Comparison of ENCODE assay signal across 22 cellular contexts in genomic region chr12:6817662-6818157, GRCh38. TPM values are rescaled to one million over a fixed set of nuclear protein-coding genes. Genes with fewer than 3 reads are reported as not detected.
A peak's percentile ranks its signal among the peaks of the same experiment; 100 is the strongest.
DNase-seq lines count a peak whose midpoint lies in the region; ATAC-seq, FAIRE-seq and TF ChIP-seq lines count a peak whose summit lies in the region.
"Had no signal": no experiment of that assay in that cellular context is flagged by ENCODE, and none has a peak within 500 bp of the region (broad histone marks: within the 10 kb centered on the region; RNA-seq: fewer than 3 reads in every experiment).

No MANE protein-coding gene starts in this region.

- peaks cover 7 to 34% of the 10 kb centered on the region in 2 experiments; a peak in 4 of 5 replicates for H3K27me3 ChIP-seq in HepG2 (ENCODE audit: control insufficient read depth in 1 of 2, insufficient read depth in 2 of 2, low read length in 2 of 2)
- no peaks in the 10 kb centered on the region for H3K27me3 ChIP-seq in right lobe of liver
- H3K27me3 ChIP-seq in mesenchymal stem cell (ENCODE audit: control insufficient read depth in 1 of 2, insufficient read depth in 1 of 2, low read length in 2 of 2), result peaks cover 41 to 77% of the 10 kb centered on the region in 2 experiments

- peak overlapping the region; percentile 37 for H4K91ac ChIP-seq in mesenchymal stem cell (ENCODE audit: low read length)

- intact Hi-C loops in HepG2 (cut with micrococcal nuclease; ENCODE audit: unreplicated experiment), result no loop called here
- intact Hi-C loops in right lobe of liver (cut with DNase I), result no loop called here
- intact Hi-C loops in activated T-helper 1 cell treated with anti-CD3 and anti-CD28 coated beads, Interleukin-12 subunit alpha, Interleukin-12 subunit beta, Interleukin-2, Interleukin-4 antibody, amounts not matched to agents 30 ng/mL and 10 ng/mL and 1 ng/mL, durations not matched to agents 14 hours and 24 hours and 36 hours (cut with micrococcal nuclease), result no loop called here

- in situ Hi-C loops in HepG2 (cut with HindIII; ENCODE audit: extremely low pct_ligation_motif_present, low pct_unique_long_range_greater_than_20kb), result no loop called here

- 93% methylated on average over 20 of the region's 20 CpGs for WGBS in HepG2 (ENCODE audit: low lambda C conversion rate)
- WGBS in right lobe of liver (ENCODE audit: insufficient coverage, low coverage, low lambda C conversion rate, missing lambda C conversion rate), result 83% methylated on average over 20 of the region's 20 CpGs
- WGBS in mesenchymal stem cell, result 89% methylated on average over 20 of the region's 20 CpGs

- H3K36me3 ChIP-seq in HepG2 (replicated peaks in 1 of 2; ENCODE audit: control insufficient read depth in 1 of 2, insufficient read depth in 2 of 2, low read length in 2 of 2) (no peaks in the 10 kb centered on the region), right lobe of liver (no peaks in the 10 kb centered on the region), mesenchymal stem cell (ENCODE audit: control insufficient read depth in 1 of 2, insufficient read depth in 2 of 2, low read depth in 1 of 2, low read length in 2 of 2) (no peaks in the 10 kb centered on the region)
- H3K36me3 ChIP-seq: SJCRH30 had no signal

- H3K79me2 ChIP-seq in HepG2 (ENCODE audit: insufficient read depth, low read length), result no peaks in the 10 kb centered on the region

- no peaks in the 10 kb centered on the region for H4K20me1 ChIP-seq in HepG2 (ENCODE audit: insufficient read depth, low read length)

- H3K4me3 ChIP-seq in HepG2 (replicated peaks in 1 of 3; ENCODE audit: insufficient read depth in 1 of 3, low read depth in 2 of 3, low read length in 3 of 3) (no peak overlapping the region), right lobe of liver (no peak overlapping the region), mesenchymal stem cell (ENCODE audit: insufficient read depth in 1 of 2, low read depth in 1 of 2, low read length in 2 of 2) (peak overlapping the region in 1 of 2 experiments; percentile 35)
- H3K4me3 ChIP-seq: SJCRH30 had no signal

- TF ChIP-seq EP300 in HepG2 (IDR thresholded peaks at IDR 0.05; ENCODE audit: low read depth in 2 of 2, low read length in 2 of 2), result no peak
- TF ChIP-seq EP300 in HepG2 (CRISPR knock-in tag; IDR thresholded peaks at IDR 0.05; ENCODE audit: borderline replicate concordance), result no peak

- H3K36me3 Mint-ChIP-seq in activated T-helper 1 cell treated with anti-CD3 and anti-CD28 coated beads, Interleukin-12 subunit alpha, Interleukin-12 subunit beta, Interleukin-2, Interleukin-4 antibody, amounts not matched to agents 30 ng/mL and 10 ng/mL and 1 ng/mL, durations not matched to agents 14 hours and 24 hours and 36 hours (ENCODE audit: low read depth), result peaks cover 58% of the 10 kb centered on the region

- H3K27me3 Mint-ChIP-seq in activated T-helper 1 cell treated with anti-CD3 and anti-CD28 coated beads, Interleukin-12 subunit alpha, Interleukin-12 subunit beta, Interleukin-2, Interleukin-4 antibody, amounts not matched to agents 30 ng/mL and 10 ng/mL and 1 ng/mL, durations not matched to agents 14 hours and 24 hours and 36 hours (ENCODE audit: insufficient read depth), result peaks cover 6% of the 10 kb centered on the region

- no peak overlapping the region for H2BK5ac ChIP-seq in mesenchymal stem cell (ENCODE audit: low read depth, low read length, poor library complexity, severe bottlenecking)

- H2BK12ac ChIP-seq in mesenchymal stem cell (ENCODE audit: low read length in 2 of 2), result no peak overlapping the region

- no peak for FAIRE-seq in HepG2 (lab: Jason Lieb, UNC)

- no peaks in the 10 kb centered on the region for H3K9me3 ChIP-seq in HepG2 (ENCODE audit: low read length)
- H3K9me3 ChIP-seq in right lobe of liver, result no peaks in the 10 kb centered on the region
- H3K9me3 ChIP-seq in mesenchymal stem cell (ENCODE audit: control insufficient read depth, low read length), result no peaks in the 10 kb centered on the region
- H3K9me3 ChIP-seq: SJCRH30 had no signal

- H3K18ac ChIP-seq in mesenchymal stem cell (ENCODE audit: low read depth in 1 of 2, low read length in 2 of 2), result no peak overlapping the region

- no peak overlapping the region for H3K4me3 Mint-ChIP-seq in activated T-helper 1 cell treated with anti-CD3 and anti-CD28 coated beads, Interleukin-12 subunit alpha, Interleukin-12 subunit beta, Interleukin-2, Interleukin-4 antibody, amounts not matched to agents 30 ng/mL and 10 ng/mL and 1 ng/mL, durations not matched to agents 14 hours and 24 hours and 36 hours
- H3K4me3 Mint-ChIP-seq: CD14-positive monocyte had no signal

- TF ChIP-seq RAD21 in HepG2 (CRISPR knock-in tag; IDR thresholded peaks at IDR 0.05), result no peak

- H4K8ac ChIP-seq in mesenchymal stem cell (ENCODE audit: low read length), result no peak overlapping the region

- no peak overlapping the region for H3K9ac ChIP-seq in HepG2 (ENCODE audit: insufficient read depth, low read depth, low read length)
- no peak overlapping the region for H3K9ac ChIP-seq in mesenchymal stem cell (ENCODE audit: low read length)

- ATAC-seq in HepG2, result no peak
- ATAC-seq in right lobe of liver, result no peak
- no peak for ATAC-seq in GM18907 (IDR thresholded peaks at IDR 0.05; ENCODE audit: unreplicated experiment)

- no peak overlapping the region for H3K14ac ChIP-seq in mesenchymal stem cell (ENCODE audit: low read length in 2 of 2)

- no peak overlapping the region for H2BK120ac ChIP-seq in mesenchymal stem cell (ENCODE audit: low read depth, low read length)

- H3K27ac ChIP-seq in HepG2 (ENCODE audit: extremely low read length, insufficient read depth, low read length), result no peak overlapping the region
- H3K27ac ChIP-seq in right lobe of liver, result no peak overlapping the region
- no peak overlapping the region for H3K27ac ChIP-seq in mesenchymal stem cell (ENCODE audit: low read length, poor library complexity, severe bottlenecking)
- H3K27ac ChIP-seq: RWPE1, SJCRH30 had no signal

- CTCF ChIA-PET in HepG2 (lab: Yijun Ruan, JAX; ENCODE audit: low intra/inter-chr PET ratio, low total read pairs), result no interaction called here

- no peaks in the 10 kb centered on the region for H3K9me3 Mint-ChIP-seq in activated T-helper 1 cell treated with anti-CD3 and anti-CD28 coated beads, Interleukin-12 subunit alpha, Interleukin-12 subunit beta, Interleukin-2, Interleukin-4 antibody, amounts not matched to agents 30 ng/mL and 10 ng/mL and 1 ng/mL, durations not matched to agents 14 hours and 24 hours and 36 hours

- H3K27ac Mint-ChIP-seq in activated T-helper 1 cell treated with anti-CD3 and anti-CD28 coated beads, Interleukin-12 subunit alpha, Interleukin-12 subunit beta, Interleukin-2, Interleukin-4 antibody, amounts not matched to agents 30 ng/mL and 10 ng/mL and 1 ng/mL, durations not matched to agents 14 hours and 24 hours and 36 hours, result peak overlapping the region; percentile 45
- H3K27ac Mint-ChIP-seq: CD14-positive monocyte had no signal

- H2BK15ac ChIP-seq in mesenchymal stem cell (ENCODE audit: low read depth, poor library complexity, severe bottlenecking), result no peak overlapping the region

- no peak overlapping the region for H2AK5ac ChIP-seq in mesenchymal stem cell (ENCODE audit: low read length, severe bottlenecking)

- H2AFZ ChIP-seq in HepG2 (ENCODE audit: low read length), result no peak overlapping the region
- no peak overlapping the region for H2AFZ ChIP-seq in mesenchymal stem cell (ENCODE audit: low read depth, low read length)

- POLR2A ChIA-PET in HepG2 (lab: Yijun Ruan, JAX), result no interaction called here

- TF ChIP-seq CTCF in HepG2 (CRISPR knock-in tag; IDR thresholded peaks at IDR 0.05) (no peak), right lobe of liver (IDR thresholded peaks at IDR 0.05) (no peak)

- no peak overlapping the region for H3K23ac ChIP-seq in mesenchymal stem cell (ENCODE audit: low read length in 2 of 2)

- peaks cover 12% of the 10 kb centered on the region for H3K4me1 Mint-ChIP-seq in activated T-helper 1 cell treated with anti-CD3 and anti-CD28 coated beads, Interleukin-12 subunit alpha, Interleukin-12 subunit beta, Interleukin-2, Interleukin-4 antibody, amounts not matched to agents 30 ng/mL and 10 ng/mL and 1 ng/mL, durations not matched to agents 14 hours and 24 hours and 36 hours (ENCODE audit: low read depth)

- no peaks in the 10 kb centered on the region for H3K79me1 ChIP-seq in mesenchymal stem cell (replicated peaks; ENCODE audit: low read length, poor library complexity, severe bottlenecking)

- H3K4me1 ChIP-seq in HepG2 (ENCODE audit: insufficient read depth, low read length) (peaks cover 42% of the 10 kb centered on the region), right lobe of liver (peaks cover 0 to 5% (median 0%) of the 10 kb centered on the region in 4 donors), mesenchymal stem cell (ENCODE audit: control insufficient read depth, insufficient read depth, low read depth, low read length) (peaks cover 28% of the 10 kb centered on the region)

- H3K4ac ChIP-seq in mesenchymal stem cell (ENCODE audit: low read depth in 1 of 2, low read length in 2 of 2), result no peak overlapping the region

- no peak for DNase-seq in HepG2 (ENCODE audit: low spot score)
- no peak for DNase-seq in right lobe of liver
- DNase-seq in activated T-helper 1 cell treated with anti-CD3 and anti-CD28 coated beads, Interleukin-12 subunit alpha, Interleukin-12 subunit beta, Interleukin-2, Interleukin-4 antibody, amounts not matched to agents 30 ng/mL and 10 ng/mL and 1 ng/mL, durations not matched to agents 14 hours and 24 hours and 36 hours (ENCODE audit: low spot score), result no peak
- DNase-seq in mesenchymal stem cell, result no peak
- DNase-seq in nucleus accumbens (lab: John Stamatoyannopoulos, UW), result no peak
- no peak for DNase-seq in hypothalamus (lab: John Stamatoyannopoulos, UW)
- DNase-seq in NK-92 treated with Interleukin-12 subunit alpha and Interleukin-12 subunit beta, amount 100 ng/mL, for 24 hours (lab: John Stamatoyannopoulos, UW), result no peak
- DNase-seq: Calu3, DMS79, HCEC 1CT, NCI-H1048, NCI-H146, NCI-H2107, NCI-H226, NCI-H69, SJCRH30 had no signal

- TF ChIP-seq POLR2A in HepG2 (IDR thresholded peaks at IDR 0.05; ENCODE audit: insufficient read depth in 1 of 2, low read depth in 2 of 2, low read length in 2 of 2) (peak; percentile 50 to 54; a peak in 2 of 4 replicates), right lobe of liver (IDR thresholded peaks at IDR 0.05) (no peak)

- H3K4me2 ChIP-seq in HepG2 (ENCODE audit: low read depth, low read length), result no peak overlapping the region
- H3K4me2 ChIP-seq in mesenchymal stem cell (ENCODE audit: low read length, poor library complexity, severe bottlenecking), result no peak overlapping the region

- no TSS peak for BruUV-seq in HepG2 (replicated peaks; lab: Mats Ljungman, UMichigan)

RNA-seq across cellular contexts. Expression of gene GPR162, which starts 3.9 kb away (rescaled TPM):
- total RNA-seq in HepG2 (2016; rRNA removed; fragmentation: Illumina TruSeq; extraction: Trizol), result not detected in 2 replicates
- total RNA-seq in HepG2 (2016; cell fraction: cytosol; rRNA removed; fragmentation: Illumina TruSeq; extraction: Trizol; ENCODE audit: low read depth), result not detected in 2 replicates
- total RNA-seq in HepG2 (2016; cell fraction: insoluble cytoplasmic fraction; rRNA removed; fragmentation: Illumina TruSeq; extraction: Trizol), result not detected in 2 replicates
- total RNA-seq in HepG2 (2016; cell fraction: membrane; rRNA removed; fragmentation: Illumina TruSeq; extraction: Trizol), result not detected in 2 replicates
- total RNA-seq in HepG2 (2016; cell fraction: nucleus; rRNA removed; fragmentation: Illumina TruSeq; extraction: Trizol), result not detected in 2 replicates
- polyA plus RNA-seq in HepG2 (2011; rRNA removed), result 0.08 and 0.10 TPM in 2 replicates
- polyA plus RNA-seq in HepG2 (2011; cell fraction: cytosol; rRNA removed), result 0.05 and 0.08 TPM in 2 replicates
- polyA plus RNA-seq in HepG2 (2011; cell fraction: nucleus; rRNA removed), result 0.34 and 0.66 TPM in 2 replicates
- 0.51 and 0.78 TPM in 2 replicates for polyA plus RNA-seq in HepG2 (2012)
- polyA plus RNA-seq in HepG2 (2016; cell fraction: cytosol; fragmentation: Illumina TruSeq; extraction: Trizol; ENCODE audit: low read depth), result not detected in 2 replicates
- not detected in 2 replicates for polyA plus RNA-seq in HepG2 (2016; cell fraction: insoluble cytoplasmic fraction; fragmentation: Illumina TruSeq; extraction: Trizol; ENCODE audit: low read depth)
- not detected in 2 replicates for polyA plus RNA-seq in HepG2 (2016; cell fraction: membrane; fragmentation: Illumina TruSeq; extraction: Trizol; ENCODE audit: low read depth)
- not detected in 2 replicates for polyA plus RNA-seq in HepG2 (2016; cell fraction: nucleus; fragmentation: Illumina TruSeq; extraction: Trizol; ENCODE audit: insufficient read depth, low read depth)
- not detected in 2 replicates for polyA minus RNA-seq in HepG2 (2011; rRNA and poly(A)+ RNA removed; ENCODE audit: low replicate concordance)
- polyA minus RNA-seq in HepG2 (2011; cell fraction: cytosol; rRNA and poly(A)+ RNA removed), result not detected in 2 replicates
- polyA minus RNA-seq in HepG2 (2011; cell fraction: nucleus; rRNA and poly(A)+ RNA removed), result not detected in 2 replicates
- 1 to 10 TPM in 4 of 6 experiments, under 1 TPM in 2; 0.37 to 3.1 (median 2.1) TPM for total RNA-seq in right lobe of liver
- total RNA-seq in activated T-helper 1 cell treated with anti-CD3 and anti-CD28 coated beads, Interleukin-12 subunit alpha, Interleukin-12 subunit beta, Interleukin-2, Interleukin-4 antibody, amounts not matched to agents 30 ng/mL and 10 ng/mL and 1 ng/mL, durations not matched to agents 14 hours and 24 hours and 36 hours, result 0.29 and 0.32 TPM in 2 replicates
- polyA plus RNA-seq in mesenchymal stem cell (2013, experiment 1 of 2), result 7.7 TPM
- polyA plus RNA-seq in mesenchymal stem cell (2013, experiment 2 of 2), result 7.3 TPM
- total RNA-seq: Calu3, HT-29 had no signal

RNA-seq across cellular contexts. Expression of gene P3H3, which starts 10.5 kb away (rescaled TPM):
- total RNA-seq in HepG2 (2016; rRNA removed; fragmentation: Illumina TruSeq; extraction: Trizol), result 7.9 and 20.5 TPM in 2 replicates
- 14.4 and 19.9 TPM in 2 replicates for total RNA-seq in HepG2 (2016; cell fraction: cytosol; rRNA removed; fragmentation: Illumina TruSeq; extraction: Trizol; ENCODE audit: low read depth)
- total RNA-seq in HepG2 (2016; cell fraction: insoluble cytoplasmic fraction; rRNA removed; fragmentation: Illumina TruSeq; extraction: Trizol), result 6.3 and 20.7 TPM in 2 replicates
- 5.4 and 5.7 TPM in 2 replicates for total RNA-seq in HepG2 (2016; cell fraction: membrane; rRNA removed; fragmentation: Illumina TruSeq; extraction: Trizol)
- 23.7 and 28.0 TPM in 2 replicates for total RNA-seq in HepG2 (2016; cell fraction: nucleus; rRNA removed; fragmentation: Illumina TruSeq; extraction: Trizol)
- polyA plus RNA-seq in HepG2 (2011; rRNA removed), result 20.1 and 21.1 TPM in 2 replicates
- 12.3 and 21.8 TPM in 2 replicates for polyA plus RNA-seq in HepG2 (2011; cell fraction: cytosol; rRNA removed)
- 72.0 and 79.4 TPM in 2 replicates for polyA plus RNA-seq in HepG2 (2011; cell fraction: nucleus; rRNA removed)
- polyA plus RNA-seq in HepG2 (2012), result 20.2 and 27.2 TPM in 2 replicates
- polyA plus RNA-seq in HepG2 (2016; cell fraction: cytosol; fragmentation: Illumina TruSeq; extraction: Trizol; ENCODE audit: low read depth), result 1.8 and 2.1 TPM in 2 replicates
- polyA plus RNA-seq in HepG2 (2016; cell fraction: insoluble cytoplasmic fraction; fragmentation: Illumina TruSeq; extraction: Trizol; ENCODE audit: low read depth), result 8.0 and 10.2 TPM in 2 replicates
- polyA plus RNA-seq in HepG2 (2016; cell fraction: membrane; fragmentation: Illumina TruSeq; extraction: Trizol; ENCODE audit: low read depth), result 3.0 and 3.3 TPM in 2 replicates
- 52.6 and 56.5 TPM in 2 replicates for polyA plus RNA-seq in HepG2 (2016; cell fraction: nucleus; fragmentation: Illumina TruSeq; extraction: Trizol; ENCODE audit: insufficient read depth, low read depth)
- 0.12 and 24.7 TPM in 2 replicates for polyA minus RNA-seq in HepG2 (2011; rRNA and poly(A)+ RNA removed; ENCODE audit: low replicate concordance)
- polyA minus RNA-seq in HepG2 (2011; cell fraction: cytosol; rRNA and poly(A)+ RNA removed), result 10.2 and 13.7 TPM in 2 replicates
- 19.1 and 20.3 TPM in 2 replicates for polyA minus RNA-seq in HepG2 (2011; cell fraction: nucleus; rRNA and poly(A)+ RNA removed)
- 1 to 10 TPM in 5 of 6 experiments, under 1 TPM in 1; 0.98 to 2.1 (median 1.5) TPM for total RNA-seq in right lobe of liver
- total RNA-seq in activated T-helper 1 cell treated with anti-CD3 and anti-CD28 coated beads, Interleukin-12 subunit alpha, Interleukin-12 subunit beta, Interleukin-2, Interleukin-4 antibody, amounts not matched to agents 30 ng/mL and 10 ng/mL and 1 ng/mL, durations not matched to agents 14 hours and 24 hours and 36 hours, result 3.5 and 4.0 TPM in 2 replicates
- 71.5 TPM for polyA plus RNA-seq in mesenchymal stem cell (2013, experiment 1 of 2)
- 69.6 TPM for polyA plus RNA-seq in mesenchymal stem cell (2013, experiment 2 of 2)
- polyA plus RNA-seq: CD14-positive monocyte had no signal

RNA-seq across cellular contexts. Expression of gene GNB3, which starts 23.0 kb away (rescaled TPM):
- total RNA-seq in HepG2 (2016; rRNA removed; fragmentation: Illumina TruSeq; extraction: Trizol) (0.17 and 1.3 TPM in 2 replicates), right lobe of liver (under 1 TPM in 4 of 6 experiments, not detected in 2; 0.17 to 0.51 (median 0.43) TPM)
- 0.26 and 0.30 TPM in 2 replicates for total RNA-seq in HepG2 (2016; cell fraction: cytosol; rRNA removed; fragmentation: Illumina TruSeq; extraction: Trizol; ENCODE audit: low read depth)
- 0.15 and 0.84 TPM in 2 replicates for total RNA-seq in HepG2 (2016; cell fraction: insoluble cytoplasmic fraction; rRNA removed; fragmentation: Illumina TruSeq; extraction: Trizol)
- total RNA-seq in HepG2 (2016; cell fraction: membrane; rRNA removed; fragmentation: Illumina TruSeq; extraction: Trizol), result 0.14 and 0.46 TPM in 2 replicates
- 0.84 and 2.6 TPM in 2 replicates for total RNA-seq in HepG2 (2016; cell fraction: nucleus; rRNA removed; fragmentation: Illumina TruSeq; extraction: Trizol)
- polyA plus RNA-seq in HepG2 (2011; rRNA removed), result 3.6 and 3.8 TPM in 2 replicates
- polyA plus RNA-seq in HepG2 (2011; cell fraction: cytosol; rRNA removed), result 0.58 and 1.0 TPM in 2 replicates
- 31.0 and 48.1 TPM in 2 replicates for polyA plus RNA-seq in HepG2 (2011; cell fraction: nucleus; rRNA removed)
- 1.9 and 2.1 TPM in 2 replicates for polyA plus RNA-seq in HepG2 (2012)
- 0.17 and 0.24 TPM in 2 replicates for polyA plus RNA-seq in HepG2 (2016; cell fraction: cytosol; fragmentation: Illumina TruSeq; extraction: Trizol; ENCODE audit: low read depth)
- 0.56 and 0.57 TPM in 2 replicates for polyA plus RNA-seq in HepG2 (2016; cell fraction: insoluble cytoplasmic fraction; fragmentation: Illumina TruSeq; extraction: Trizol; ENCODE audit: low read depth)
- polyA plus RNA-seq in HepG2 (2016; cell fraction: membrane; fragmentation: Illumina TruSeq; extraction: Trizol; ENCODE audit: low read depth), result 0.18 and 0.34 TPM in 2 replicates
- 9.0 and 13.6 TPM in 2 replicates for polyA plus RNA-seq in HepG2 (2016; cell fraction: nucleus; fragmentation: Illumina TruSeq; extraction: Trizol; ENCODE audit: insufficient read depth, low read depth)
- polyA minus RNA-seq in HepG2 (2011; rRNA and poly(A)+ RNA removed; ENCODE audit: low replicate concordance), result 0.07 and 2.9 TPM in 2 replicates
- polyA minus RNA-seq in HepG2 (2011; cell fraction: cytosol; rRNA and poly(A)+ RNA removed), result not detected in 2 replicates
- polyA minus RNA-seq in HepG2 (2011; cell fraction: nucleus; rRNA and poly(A)+ RNA removed), result 8.1 and 8.2 TPM in 2 replicates
- 1.6 and 1.7 TPM in 2 replicates for total RNA-seq in activated T-helper 1 cell treated with anti-CD3 and anti-CD28 coated beads, Interleukin-12 subunit alpha, Interleukin-12 subunit beta, Interleukin-2, Interleukin-4 antibody, amounts not matched to agents 30 ng/mL and 10 ng/mL and 1 ng/mL, durations not matched to agents 14 hours and 24 hours and 36 hours
- 6.0 TPM for polyA plus RNA-seq in mesenchymal stem cell (2013, experiment 1 of 2)
- 6.0 TPM for polyA plus RNA-seq in mesenchymal stem cell (2013, experiment 2 of 2)
- total RNA-seq: Calu3 had no signal
- polyA plus RNA-seq: CD14-positive monocyte had no signal

RNA-seq across cellular contexts. Expression of gene CD4, which starts 28.4 kb away (rescaled TPM):
- total RNA-seq in HepG2 (2016; rRNA removed; fragmentation: Illumina TruSeq; extraction: Trizol), result 0.07 and 0.27 TPM in 2 replicates
- total RNA-seq in HepG2 (2016; cell fraction: cytosol; rRNA removed; fragmentation: Illumina TruSeq; extraction: Trizol; ENCODE audit: low read depth), result not detected in 2 replicates
- total RNA-seq in HepG2 (2016; cell fraction: insoluble cytoplasmic fraction; rRNA removed; fragmentation: Illumina TruSeq; extraction: Trizol), result 0.15 TPM in 1 of 2 replicates, not detected in the other
- 0.10 TPM in 1 of 2 replicates, not detected in the other for total RNA-seq in HepG2 (2016; cell fraction: membrane; rRNA removed; fragmentation: Illumina TruSeq; extraction: Trizol)
- total RNA-seq in HepG2 (2016; cell fraction: nucleus; rRNA removed; fragmentation: Illumina TruSeq; extraction: Trizol), result 0.28 and 0.41 TPM in 2 replicates
- polyA plus RNA-seq in HepG2 (2011; rRNA removed), result 0.68 and 0.95 TPM in 2 replicates
- 0.54 and 0.87 TPM in 2 replicates for polyA plus RNA-seq in HepG2 (2011; cell fraction: cytosol; rRNA removed)
- polyA plus RNA-seq in HepG2 (2011; cell fraction: nucleus; rRNA removed), result 0.55 and 0.64 TPM in 2 replicates
- polyA plus RNA-seq in HepG2 (2012), result 1.5 and 2.7 TPM in 2 replicates
- polyA plus RNA-seq in HepG2 (2016; cell fraction: cytosol; fragmentation: Illumina TruSeq; extraction: Trizol; ENCODE audit: low read depth), result 0.06 and 0.14 TPM in 2 replicates
- polyA plus RNA-seq in HepG2 (2016; cell fraction: insoluble cytoplasmic fraction; fragmentation: Illumina TruSeq; extraction: Trizol; ENCODE audit: low read depth), result 0.16 and 0.24 TPM in 2 replicates
- not detected in 2 replicates for polyA plus RNA-seq in HepG2 (2016; cell fraction: membrane; fragmentation: Illumina TruSeq; extraction: Trizol; ENCODE audit: low read depth)
- 0.52 and 0.68 TPM in 2 replicates for polyA plus RNA-seq in HepG2 (2016; cell fraction: nucleus; fragmentation: Illumina TruSeq; extraction: Trizol; ENCODE audit: insufficient read depth, low read depth)
- polyA minus RNA-seq in HepG2 (2011; rRNA and poly(A)+ RNA removed; ENCODE audit: low replicate concordance), result 2.6 TPM in 1 of 2 replicates, not detected in the other
- polyA minus RNA-seq in HepG2 (2011; cell fraction: cytosol; rRNA and poly(A)+ RNA removed), result 0.20 and 0.70 TPM in 2 replicates
- polyA minus RNA-seq in HepG2 (2011; cell fraction: nucleus; rRNA and poly(A)+ RNA removed), result 0.39 and 0.87 TPM in 2 replicates
- total RNA-seq in right lobe of liver, result 10 to 100 TPM; 10.0 to 41.6 (median 28.1) TPM
- total RNA-seq in activated T-helper 1 cell treated with anti-CD3 and anti-CD28 coated beads, Interleukin-12 subunit alpha, Interleukin-12 subunit beta, Interleukin-2, Interleukin-4 antibody, amounts not matched to agents 30 ng/mL and 10 ng/mL and 1 ng/mL, durations not matched to agents 14 hours and 24 hours and 36 hours, result 311 TPM in 2 replicates
- 1.8 TPM for polyA plus RNA-seq in mesenchymal stem cell (2013, experiment 1 of 2)
- polyA plus RNA-seq in mesenchymal stem cell (2013, experiment 2 of 2), result 2.1 TPM
- total RNA-seq: A673, Calu3, M059J, SJCRH30 had no signal

RNA-seq across cellular contexts. Expression of gene CDCA3, which starts 33.4 kb away (rescaled TPM):
- total RNA-seq in HepG2 (2016; rRNA removed; fragmentation: Illumina TruSeq; extraction: Trizol) (51.9 and 56.5 TPM in 2 replicates), right lobe of liver (1 to 10 TPM in 4 of 6 experiments, under 1 TPM in 2; 0.62 to 1.7 (median 1.3) TPM)
- 18.2 and 19.1 TPM in 2 replicates for total RNA-seq in HepG2 (2016; cell fraction: cytosol; rRNA removed; fragmentation: Illumina TruSeq; extraction: Trizol; ENCODE audit: low read depth)
- 50.0 and 55.6 TPM in 2 replicates for total RNA-seq in HepG2 (2016; cell fraction: insoluble cytoplasmic fraction; rRNA removed; fragmentation: Illumina TruSeq; extraction: Trizol)
- total RNA-seq in HepG2 (2016; cell fraction: membrane; rRNA removed; fragmentation: Illumina TruSeq; extraction: Trizol), result 20.4 and 21.6 TPM in 2 replicates
- total RNA-seq in HepG2 (2016; cell fraction: nucleus; rRNA removed; fragmentation: Illumina TruSeq; extraction: Trizol), result 31.7 and 43.0 TPM in 2 replicates
- 21.8 and 32.7 TPM in 2 replicates for polyA plus RNA-seq in HepG2 (2011; rRNA removed)
- 13.5 and 33.7 TPM in 2 replicates for polyA plus RNA-seq in HepG2 (2011; cell fraction: cytosol; rRNA removed)
- polyA plus RNA-seq in HepG2 (2011; cell fraction: nucleus; rRNA removed), result 64.2 and 90.2 TPM in 2 replicates
- polyA plus RNA-seq in HepG2 (2012), result 11.7 and 21.3 TPM in 2 replicates
- polyA plus RNA-seq in HepG2 (2016; cell fraction: cytosol; fragmentation: Illumina TruSeq; extraction: Trizol; ENCODE audit: low read depth), result 16.4 and 16.7 TPM in 2 replicates
- 57.9 and 60.0 TPM in 2 replicates for polyA plus RNA-seq in HepG2 (2016; cell fraction: insoluble cytoplasmic fraction; fragmentation: Illumina TruSeq; extraction: Trizol; ENCODE audit: low read depth)
- 15.5 and 16.6 TPM in 2 replicates for polyA plus RNA-seq in HepG2 (2016; cell fraction: membrane; fragmentation: Illumina TruSeq; extraction: Trizol; ENCODE audit: low read depth)
- polyA plus RNA-seq in HepG2 (2016; cell fraction: nucleus; fragmentation: Illumina TruSeq; extraction: Trizol; ENCODE audit: insufficient read depth, low read depth), result 101 and 114 TPM in 2 replicates
- polyA minus RNA-seq in HepG2 (2011; rRNA and poly(A)+ RNA removed; ENCODE audit: low replicate concordance), result 37.9 and 93.4 TPM in 2 replicates
- polyA minus RNA-seq in HepG2 (2011; cell fraction: cytosol; rRNA and poly(A)+ RNA removed), result 13.8 and 22.5 TPM in 2 replicates
- 19.8 and 31.5 TPM in 2 replicates for polyA minus RNA-seq in HepG2 (2011; cell fraction: nucleus; rRNA and poly(A)+ RNA removed)
- 27.2 and 32.5 TPM in 2 replicates for total RNA-seq in activated T-helper 1 cell treated with anti-CD3 and anti-CD28 coated beads, Interleukin-12 subunit alpha, Interleukin-12 subunit beta, Interleukin-2, Interleukin-4 antibody, amounts not matched to agents 30 ng/mL and 10 ng/mL and 1 ng/mL, durations not matched to agents 14 hours and 24 hours and 36 hours
- polyA plus RNA-seq in mesenchymal stem cell (2013, experiment 1 of 2), result 7.1 TPM
- 6.9 TPM for polyA plus RNA-seq in mesenchymal stem cell (2013, experiment 2 of 2)
